In the genomic region with DNA sequence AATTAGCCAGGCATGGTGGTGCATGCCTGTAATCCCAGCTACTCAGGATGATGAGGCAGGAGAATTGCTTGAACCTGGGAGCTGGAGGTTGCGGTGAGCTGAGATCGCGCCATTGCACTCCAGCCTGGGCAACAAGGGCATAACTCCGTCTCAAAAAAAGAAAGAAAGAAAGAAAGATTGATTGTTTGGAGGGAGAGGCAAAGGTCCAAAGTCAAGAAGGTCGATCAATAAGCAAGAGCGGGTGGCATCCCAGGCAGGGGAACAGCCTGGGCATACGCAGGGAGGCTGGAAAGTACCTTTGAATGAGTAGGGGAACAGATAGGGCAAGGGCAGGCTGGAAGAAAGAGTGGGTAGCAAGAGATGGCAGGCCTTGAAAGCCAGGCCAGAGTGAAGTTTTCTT, we compare ENCODE assay signal across 1 cellular context.
A peak's percentile ranks its signal among the peaks of the same experiment; 100 is the strongest.
TF ChIP-seq lines count a peak whose summit lies in the region.

No MANE protein-coding gene starts in this region.

TF ChIP-seq in HepG2, 621 proteins besides CTCF, POLR2A, EP300 and RAD21 (continues in another document):
- TF ChIP-seq PHF20 (CRISPR knock-in tag; IDR thresholded peaks at IDR 0.05), result no peak
- TF ChIP-seq, protein P1, sequence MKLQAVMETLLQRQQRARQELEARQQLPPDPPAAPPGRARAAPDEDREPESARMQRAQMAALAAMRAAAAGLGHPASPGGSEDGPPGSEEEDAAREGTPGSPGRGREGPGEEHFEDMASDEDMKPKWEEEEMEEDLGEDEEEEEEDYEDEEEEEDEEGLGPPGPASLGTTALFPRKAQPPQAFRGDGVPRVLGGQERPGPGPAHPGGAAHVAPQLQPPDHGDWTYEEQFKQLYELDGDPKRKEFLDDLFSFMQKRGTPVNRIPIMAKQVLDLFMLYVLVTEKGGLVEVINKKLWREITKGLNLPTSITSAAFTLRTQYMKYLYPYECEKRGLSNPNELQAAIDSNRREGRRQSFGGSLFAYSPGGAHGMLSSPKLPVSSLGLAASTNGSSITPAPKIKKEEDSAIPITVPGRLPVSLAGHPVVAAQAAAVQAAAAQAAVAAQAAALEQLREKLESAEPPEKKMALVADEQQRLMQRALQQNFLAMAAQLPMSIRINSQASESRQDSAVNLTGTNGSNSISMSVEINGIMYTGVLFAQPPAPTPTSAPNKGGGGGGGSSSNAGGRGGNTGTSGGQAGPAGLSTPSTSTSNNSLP (IDR thresholded peaks at IDR 0.05; ENCODE audit: low read depth, low read length), result no peak
- TF ChIP-seq ZBTB38 (CRISPR knock-in tag; IDR thresholded peaks at IDR 0.05), result peak; percentile 86
- TF ChIP-seq GTF2F1 (IDR thresholded peaks at IDR 0.05; ENCODE audit: low read length), result no peak
- TF ChIP-seq, protein P2, sequence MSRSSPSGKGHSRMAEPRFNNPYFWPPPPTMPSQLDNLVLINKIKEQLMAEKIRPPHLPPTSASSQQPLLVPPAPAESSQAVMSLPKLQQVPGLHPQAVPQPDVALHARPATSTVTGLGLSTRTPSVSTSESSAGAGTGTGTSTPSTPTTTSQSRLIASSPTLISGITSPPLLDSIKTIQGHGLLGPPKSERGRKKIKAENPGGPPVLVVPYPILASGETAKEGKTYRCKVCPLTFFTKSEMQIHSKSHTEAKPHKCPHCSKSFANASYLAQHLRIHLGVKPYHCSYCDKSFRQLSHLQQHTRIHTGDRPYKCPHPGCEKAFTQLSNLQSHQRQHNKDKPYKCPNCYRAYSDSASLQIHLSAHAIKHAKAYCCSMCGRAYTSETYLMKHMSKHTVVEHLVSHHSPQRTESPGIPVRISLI (CRISPR knock-in tag; IDR thresholded peaks at IDR 0.05; ENCODE audit: borderline replicate concordance), result peak; percentile 28; the same call in 1 of the 2 replicates
- TF ChIP-seq, protein P3, sequence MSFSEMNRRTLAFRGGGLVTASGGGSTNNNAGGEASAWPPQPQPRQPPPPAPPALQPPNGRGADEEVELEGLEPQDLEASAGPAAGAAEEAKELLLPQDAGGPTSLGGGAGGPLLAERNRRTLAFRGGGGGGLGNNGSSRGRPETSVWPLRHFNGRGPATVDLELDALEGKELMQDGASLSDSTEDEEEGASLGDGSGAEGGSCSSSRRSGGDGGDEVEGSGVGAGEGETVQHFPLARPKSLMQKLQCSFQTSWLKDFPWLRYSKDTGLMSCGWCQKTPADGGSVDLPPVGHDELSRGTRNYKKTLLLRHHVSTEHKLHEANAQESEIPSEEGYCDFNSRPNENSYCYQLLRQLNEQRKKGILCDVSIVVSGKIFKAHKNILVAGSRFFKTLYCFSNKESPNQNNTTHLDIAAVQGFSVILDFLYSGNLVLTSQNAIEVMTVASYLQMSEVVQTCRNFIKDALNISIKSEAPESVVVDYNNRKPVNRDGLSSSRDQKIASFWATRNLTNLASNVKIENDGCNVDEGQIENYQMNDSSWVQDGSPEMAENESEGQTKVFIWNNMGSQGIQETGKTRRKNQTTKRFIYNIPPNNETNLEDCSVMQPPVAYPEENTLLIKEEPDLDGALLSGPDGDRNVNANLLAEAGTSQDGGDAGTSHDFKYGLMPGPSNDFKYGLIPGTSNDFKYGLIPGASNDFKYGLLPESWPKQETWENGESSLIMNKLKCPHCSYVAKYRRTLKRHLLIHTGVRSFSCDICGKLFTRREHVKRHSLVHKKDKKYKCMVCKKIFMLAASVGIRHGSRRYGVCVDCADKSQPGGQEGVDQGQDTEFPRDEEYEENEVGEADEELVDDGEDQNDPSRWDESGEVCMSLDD (CRISPR knock-in tag; IDR thresholded peaks at IDR 0.05; ENCODE audit: borderline replicate concordance), result no peak
- TF ChIP-seq ZNF614 (CRISPR knock-in tag; IDR thresholded peaks at IDR 0.05; ENCODE audit: borderline replicate concordance), result no peak
- no peak for TF ChIP-seq ZNF17 (CRISPR knock-in tag; IDR thresholded peaks at IDR 0.05)
- TF ChIP-seq ZNF782 (CRISPR knock-in tag; IDR thresholded peaks at IDR 0.05; ENCODE audit: borderline replicate concordance), result no peak
- TF ChIP-seq, protein P4, sequence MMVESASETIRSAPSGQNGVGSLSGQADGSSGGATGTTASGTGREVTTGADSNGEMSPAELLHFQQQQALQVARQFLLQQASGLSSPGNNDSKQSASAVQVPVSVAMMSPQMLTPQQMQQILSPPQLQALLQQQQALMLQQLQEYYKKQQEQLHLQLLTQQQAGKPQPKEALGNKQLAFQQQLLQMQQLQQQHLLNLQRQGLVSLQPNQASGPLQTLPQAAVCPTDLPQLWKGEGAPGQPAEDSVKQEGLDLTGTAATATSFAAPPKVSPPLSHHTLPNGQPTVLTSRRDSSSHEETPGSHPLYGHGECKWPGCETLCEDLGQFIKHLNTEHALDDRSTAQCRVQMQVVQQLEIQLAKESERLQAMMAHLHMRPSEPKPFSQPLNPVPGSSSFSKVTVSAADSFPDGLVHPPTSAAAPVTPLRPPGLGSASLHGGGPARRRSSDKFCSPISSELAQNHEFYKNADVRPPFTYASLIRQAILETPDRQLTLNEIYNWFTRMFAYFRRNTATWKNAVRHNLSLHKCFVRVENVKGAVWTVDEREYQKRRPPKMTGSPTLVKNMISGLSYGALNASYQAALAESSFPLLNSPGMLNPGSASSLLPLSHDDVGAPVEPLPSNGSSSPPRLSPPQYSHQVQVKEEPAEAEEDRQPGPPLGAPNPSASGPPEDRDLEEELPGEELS (CRISPR knock-in tag; IDR thresholded peaks at IDR 0.05), result no peak
- TF ChIP-seq, protein P5, sequence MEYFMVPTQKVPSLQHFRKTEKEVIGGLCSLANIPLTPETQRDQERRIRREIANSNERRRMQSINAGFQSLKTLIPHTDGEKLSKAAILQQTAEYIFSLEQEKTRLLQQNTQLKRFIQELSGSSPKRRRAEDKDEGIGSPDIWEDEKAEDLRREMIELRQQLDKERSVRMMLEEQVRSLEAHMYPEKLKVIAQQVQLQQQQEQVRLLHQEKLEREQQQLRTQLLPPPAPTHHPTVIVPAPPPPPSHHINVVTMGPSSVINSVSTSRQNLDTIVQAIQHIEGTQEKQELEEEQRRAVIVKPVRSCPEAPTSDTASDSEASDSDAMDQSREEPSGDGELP (IDR thresholded peaks at IDR 0.05; ENCODE audit: borderline replicate concordance, low read depth), result no peak
- no peak for TF ChIP-seq ZNF720 (CRISPR knock-in tag; IDR thresholded peaks at IDR 0.05)
- no peak for TF ChIP-seq KDM2A (CRISPR knock-in tag; IDR thresholded peaks at IDR 0.05; ENCODE audit: borderline replicate concordance, low read depth)
- TF ChIP-seq ZKSCAN8 (CRISPR knock-in tag; IDR thresholded peaks at IDR 0.05; ENCODE audit: borderline replicate concordance), result no peak
- no peak for TF ChIP-seq IRX3 (CRISPR knock-in tag; IDR thresholded peaks at IDR 0.05; ENCODE audit: borderline replicate concordance, low read depth)
- no peak for TF ChIP-seq MTF2 (CRISPR knock-in tag; IDR thresholded peaks at IDR 0.05; ENCODE audit: borderline replicate concordance)
- no peak for TF ChIP-seq ZNF205 (CRISPR knock-in tag; IDR thresholded peaks at IDR 0.05)
- no peak for TF ChIP-seq NCOA5 (CRISPR knock-in tag; IDR thresholded peaks at IDR 0.05)
- 0 out of 2 replicates have a peak, but pooled peaks have one; percentile 24 for TF ChIP-seq MTA1 (CRISPR knock-in tag; IDR thresholded peaks at IDR 0.05; ENCODE audit: borderline replicate concordance)
- TF ChIP-seq, protein P6, sequence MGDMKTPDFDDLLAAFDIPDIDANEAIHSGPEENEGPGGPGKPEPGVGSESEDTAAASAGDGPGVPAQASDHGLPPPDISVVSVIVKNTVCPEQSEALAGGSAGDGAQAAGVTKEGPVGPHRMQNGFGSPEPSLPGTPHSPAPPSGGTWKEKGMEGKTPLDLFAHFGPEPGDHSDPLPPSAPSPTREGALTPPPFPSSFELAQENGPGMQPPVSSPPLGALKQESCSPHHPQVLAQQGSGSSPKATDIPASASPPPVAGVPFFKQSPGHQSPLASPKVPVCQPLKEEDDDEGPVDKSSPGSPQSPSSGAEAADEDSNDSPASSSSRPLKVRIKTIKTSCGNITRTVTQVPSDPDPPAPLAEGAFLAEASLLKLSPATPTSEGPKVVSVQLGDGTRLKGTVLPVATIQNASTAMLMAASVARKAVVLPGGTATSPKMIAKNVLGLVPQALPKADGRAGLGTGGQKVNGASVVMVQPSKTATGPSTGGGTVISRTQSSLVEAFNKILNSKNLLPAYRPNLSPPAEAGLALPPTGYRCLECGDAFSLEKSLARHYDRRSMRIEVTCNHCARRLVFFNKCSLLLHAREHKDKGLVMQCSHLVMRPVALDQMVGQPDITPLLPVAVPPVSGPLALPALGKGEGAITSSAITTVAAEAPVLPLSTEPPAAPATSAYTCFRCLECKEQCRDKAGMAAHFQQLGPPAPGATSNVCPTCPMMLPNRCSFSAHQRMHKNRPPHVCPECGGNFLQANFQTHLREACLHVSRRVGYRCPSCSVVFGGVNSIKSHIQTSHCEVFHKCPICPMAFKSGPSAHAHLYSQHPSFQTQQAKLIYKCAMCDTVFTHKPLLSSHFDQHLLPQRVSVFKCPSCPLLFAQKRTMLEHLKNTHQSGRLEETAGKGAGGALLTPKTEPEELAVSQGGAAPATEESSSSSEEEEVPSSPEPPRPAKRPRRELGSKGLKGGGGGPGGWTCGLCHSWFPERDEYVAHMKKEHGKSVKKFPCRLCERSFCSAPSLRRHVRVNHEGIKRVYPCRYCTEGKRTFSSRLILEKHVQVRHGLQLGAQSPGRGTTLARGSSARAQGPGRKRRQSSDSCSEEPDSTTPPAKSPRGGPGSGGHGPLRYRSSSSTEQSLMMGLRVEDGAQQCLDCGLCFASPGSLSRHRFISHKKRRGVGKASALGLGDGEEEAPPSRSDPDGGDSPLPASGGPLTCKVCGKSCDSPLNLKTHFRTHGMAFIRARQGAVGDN (CRISPR knock-in tag; IDR thresholded peaks at IDR 0.05), result peak; percentile 12; the same call in 1 of the 2 replicates
- no peak for TF ChIP-seq ZNF383 (CRISPR knock-in tag; IDR thresholded peaks at IDR 0.05; ENCODE audit: borderline replicate concordance)
- TF ChIP-seq, protein P7, sequence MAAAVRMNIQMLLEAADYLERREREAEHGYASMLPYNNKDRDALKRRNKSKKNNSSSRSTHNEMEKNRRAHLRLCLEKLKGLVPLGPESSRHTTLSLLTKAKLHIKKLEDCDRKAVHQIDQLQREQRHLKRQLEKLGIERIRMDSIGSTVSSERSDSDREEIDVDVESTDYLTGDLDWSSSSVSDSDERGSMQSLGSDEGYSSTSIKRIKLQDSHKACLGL (CRISPR knock-in tag; IDR thresholded peaks at IDR 0.05), result no peak
- TF ChIP-seq, protein P8, sequence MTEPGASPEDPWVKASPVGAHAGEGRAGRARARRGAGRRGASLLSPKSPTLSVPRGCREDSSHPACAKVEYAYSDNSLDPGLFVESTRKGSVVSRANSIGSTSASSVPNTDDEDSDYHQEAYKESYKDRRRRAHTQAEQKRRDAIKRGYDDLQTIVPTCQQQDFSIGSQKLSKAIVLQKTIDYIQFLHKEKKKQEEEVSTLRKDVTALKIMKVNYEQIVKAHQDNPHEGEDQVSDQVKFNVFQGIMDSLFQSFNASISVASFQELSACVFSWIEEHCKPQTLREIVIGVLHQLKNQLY (CRISPR knock-in tag; IDR thresholded peaks at IDR 0.05), result no peak
- no peak for TF ChIP-seq ZNF160 (CRISPR knock-in tag; IDR thresholded peaks at IDR 0.05)
- no peak for TF ChIP-seq SMYD3 (CRISPR knock-in tag; IDR thresholded peaks at IDR 0.05)
- TF ChIP-seq ZNF724P (CRISPR knock-in tag; IDR thresholded peaks at IDR 0.05; ENCODE audit: borderline replicate concordance), result no peak
- no peak for TF ChIP-seq ZSCAN30 (CRISPR knock-in tag; IDR thresholded peaks at IDR 0.05)
- no peak for TF ChIP-seq FOXJ3 (CRISPR knock-in tag; IDR thresholded peaks at IDR 0.05; ENCODE audit: borderline replicate concordance)
- TF ChIP-seq RCOR2 (CRISPR knock-in tag; IDR thresholded peaks at IDR 0.05), result 0 out of 2 replicates have a peak, but pooled peaks have one; percentile 31
- TF ChIP-seq, protein P9, sequence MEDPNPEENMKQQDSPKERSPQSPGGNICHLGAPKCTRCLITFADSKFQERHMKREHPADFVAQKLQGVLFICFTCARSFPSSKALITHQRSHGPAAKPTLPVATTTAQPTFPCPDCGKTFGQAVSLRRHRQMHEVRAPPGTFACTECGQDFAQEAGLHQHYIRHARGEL (CRISPR knock-in tag; IDR thresholded peaks at IDR 0.05), result no peak
- peak; percentile 85 for TF ChIP-seq GATAD2A (CRISPR knock-in tag; IDR thresholded peaks at IDR 0.05)
- TF ChIP-seq ZNF749 (CRISPR knock-in tag; IDR thresholded peaks at IDR 0.05; ENCODE audit: borderline replicate concordance), result no peak
- no peak for TF ChIP-seq ZNF451 (CRISPR knock-in tag; IDR thresholded peaks at IDR 0.05)
- TF ChIP-seq PITX1 (CRISPR knock-in tag; IDR thresholded peaks at IDR 0.05), result no peak
- no peak for TF ChIP-seq ZSCAN29 (CRISPR knock-in tag; conservative IDR thresholded peaks at IDR 0.05)
- TF ChIP-seq MED1 (CRISPR knock-in tag; IDR thresholded peaks at IDR 0.05), result 0 out of 2 replicates have a peak, but pooled peaks have one; percentile 14
- no peak for TF ChIP-seq ZNF468 (CRISPR knock-in tag; IDR thresholded peaks at IDR 0.05)
- TF ChIP-seq SALL1 (CRISPR knock-in tag; IDR thresholded peaks at IDR 0.05), result peak; percentile 38; the same call in 1 of the 2 replicates
- no peak for TF ChIP-seq ZNF10 (CRISPR knock-in tag; IDR thresholded peaks at IDR 0.05; ENCODE audit: borderline replicate concordance, low read depth)
- no peak for TF ChIP-seq ZNF83 (CRISPR knock-in tag; IDR thresholded peaks at IDR 0.05; ENCODE audit: borderline replicate concordance)
